Comparison of ENCODE assay signal across 22 cellular contexts in genomic region chr11:30510750-30511149, GRCh38.
"Had no signal": no experiment of that assay in that cellular context is flagged by ENCODE, and none has a peak within 500 bp of the region (broad histone marks: within the 10 kb centered on the region; RNA-seq: fewer than 3 reads in every experiment).

No MANE protein-coding gene starts in this region.

- H3K36me3 ChIP-seq: brain microvascular endothelial cell, cardiac muscle cell had no signal

- H3K27ac ChIP-seq: brain microvascular endothelial cell, cardiac muscle cell had no signal

- H3K4me3 ChIP-seq: cardiac muscle cell had no signal

- H3K27me3 ChIP-seq: brain microvascular endothelial cell, cardiac muscle cell had no signal

- ATAC-seq: activated CD8-positive, alpha-beta memory T cell treated with anti-CD3 and anti-CD28 coated beads, Interleukin-2, amount 10 ng/mL, durations not matched to agents 7 days and 5 days; activated T-helper 17 cell treated with anti-CD3 and anti-CD28 coated beads, Interleukin-2, amount 50 U/mL, for 72 hours; T-helper 17 cell had no signal

- DNase-seq: activated B cell treated with CpG ODN at 0.5 μM for 24 hours; activated CD4-positive, alpha-beta T cell treated with anti-CD3 and anti-CD28 coated beads for 1 hour; activated CD4-positive, alpha-beta T cell treated with anti-CD3 and anti-CD28 coated beads, Interleukin-2, amount 10 ng/mL, durations not matched to agents 24 days and 14 days; activated CD4-positive, alpha-beta T cell treated with anti-CD3 and anti-CD28 coated beads, Interleukin-2, amount 50 U/mL, for 48 hours; activated CD8-positive, alpha-beta memory T cell treated with anti-CD3 and anti-CD28 coated beads, Interleukin-2, amount 10 ng/mL, durations not matched to agents 7 days and 5 days; activated gamma-delta T cell; activated naive CD4-positive, alpha-beta T cell treated with anti-CD3 and anti-CD28 coated beads for 36 hours; activated T-cell treated with anti-CD3 and anti-CD28 coated beads, Interleukin-2, amount 50 U/mL, for 24 hours; amygdala; brain microvascular endothelial cell; NCI-H146; NCI-H187 treated with DMSO at 0.1 percent for 48 hours; NCI-H2081 treated with DMSO at 0.1 percent for 48 hours; NCI-H2227 treated with DMSO at 0.1 percent for 48 hours; NCI-H446 treated with DMSO at 0.1 percent for 48 hours; NCI-H524 treated with DMSO at 0.1 percent for 48 hours; NCI-H748 treated with DMSO at 0.1 percent for 48 hours; SIG-M5; T-helper 17 cell; T-helper 9 cell had no signal
